In the genomic region with DNA sequence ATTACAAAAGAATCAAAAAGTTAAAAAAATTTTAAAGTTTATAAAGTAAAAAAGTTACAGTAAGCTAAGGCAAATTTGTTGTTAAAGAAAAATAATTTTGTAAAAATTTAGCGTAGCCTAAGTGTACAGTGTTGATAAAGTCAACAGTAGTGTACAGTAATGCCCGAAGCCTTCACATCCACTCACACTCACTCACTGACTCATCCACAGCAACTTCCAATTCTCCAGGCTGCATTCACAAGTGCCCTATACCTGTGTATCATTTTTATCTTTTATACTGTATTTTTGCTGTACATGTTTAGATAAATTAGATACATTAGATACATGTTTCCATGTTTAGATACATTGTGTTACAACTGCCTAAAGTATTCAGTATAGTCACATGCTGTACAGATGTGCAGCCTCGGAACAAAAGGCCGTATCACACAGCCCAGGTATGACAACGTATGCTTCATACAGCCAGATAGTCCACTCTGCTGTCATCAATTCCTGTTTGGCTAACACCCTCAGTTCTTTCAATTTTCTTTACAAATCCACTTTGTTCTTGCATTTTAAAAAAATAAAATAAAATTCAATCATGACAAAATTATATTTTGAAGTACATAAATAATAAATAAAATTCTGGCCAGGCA, we compare ENCODE assay signal across 20 cellular contexts.
A peak's percentile ranks its signal among the peaks of the same experiment; 100 is the strongest.
DNase-seq lines count a peak whose midpoint lies in the region; ATAC-seq, FAIRE-seq and TF ChIP-seq lines count a peak whose summit lies in the region.
"Had no signal": no experiment of that assay in that cellular context is flagged by ENCODE, and none has a peak within 500 bp of the region (broad histone marks: within the 10 kb centered on the region; RNA-seq: fewer than 3 reads in every experiment).

No MANE protein-coding gene starts in this region.

- H3K9me3 ChIP-seq in breast epithelium (no peaks in the 10 kb centered on the region), fibroblast of lung (ENCODE audit: control insufficient read depth, insufficient read depth, low read depth, low read length) (no peaks in the 10 kb centered on the region), kidney (ENCODE audit: control insufficient read depth in 1 of 2, low read length in 2 of 2) (no peaks in the 10 kb centered on the region)
- no peaks in the 10 kb centered on the region for H3K9me3 ChIP-seq in effector memory CD4-positive, alpha-beta T cell (ENCODE audit: control insufficient read depth, low read length)
- H3K9me3 ChIP-seq: BLaER1 treated with 17β-estradiol and CSF1 and Interleukin-3, amounts not matched to agents 10 nM and 100 nM; Peyer's patch had no signal

- DNase-seq in MCF 10A (ENCODE audit: unreplicated experiment) (peak; percentile 49), breast epithelium (ENCODE audit: low spot score in 2 of 2) (no peak), fibroblast of lung (ENCODE audit: low read depth in 2 of 2) (peak; percentile 55 to 70), kidney (no peak), Right ventricle myocardium inferior (ENCODE audit: missing footprints) (no peak)
- DNase-seq in effector memory CD4-positive, alpha-beta T cell = no peak
- DNase-seq: KG1, MM.1S, NCI-H1105 treated with DMSO at 0.1 percent for 48 hours, NCI-H187, NCI-H2171, NCI-H82, Peyer's patch, SIG-M5 had no signal

- H4K20me1 ChIP-seq in fibroblast of lung (ENCODE audit: control insufficient read depth, extremely low read depth, insufficient read depth, low read length) = no peaks in the 10 kb centered on the region
- H4K20me1 ChIP-seq: BLaER1 treated with 17β-estradiol and CSF1 and Interleukin-3, amounts not matched to agents 10 nM and 100 nM had no signal

- H3K4me3 Mint-ChIP-seq in MCF 10A (ENCODE audit: unreplicated experiment) = no peak overlapping the region

- peaks cover 26% of the 10 kb centered on the region for H3K79me2 ChIP-seq in fibroblast of lung (ENCODE audit: control insufficient read depth, insufficient read depth, low read length)

- POLR2A ChIA-PET in MCF 10A (lab: Yijun Ruan, JAX) = interaction anchor here (0.6 to 1.2 kb wide), 2 partner anchors 74 to 80 kb away, joined by 3 to 5 read pairs; no protein-coding TSS in a partner anchor

- TF ChIP-seq CTCF in MCF 10A (IDR thresholded peaks at IDR 0.05; ENCODE audit: unreplicated experiment) = no peak
- no peak for TF ChIP-seq CTCF in breast epithelium (IDR thresholded peaks at IDR 0.05)
- no peak for TF ChIP-seq CTCF in fibroblast of lung (conservative IDR thresholded peaks at IDR 0.05 in 1 of 2, IDR thresholded peaks at IDR 0.05 in 1 of 2; ENCODE audit: low read depth in 1 of 2, low read length in 2 of 2)
- no peak for TF ChIP-seq CTCF in kidney (IDR thresholded peaks at IDR 0.05; ENCODE audit: borderline replicate concordance, extremely low read depth, insufficient read depth)

- no TSS peak for BruUV-seq in MCF 10A (replicated peaks; lab: Mats Ljungman, UMichigan)

- no peaks in the 10 kb centered on the region for H3K36me3 ChIP-seq in breast epithelium
- no peaks in the 10 kb centered on the region for H3K36me3 ChIP-seq in fibroblast of lung (ENCODE audit: control insufficient read depth, insufficient read depth, low read length)
- H3K36me3 ChIP-seq in kidney (ENCODE audit: control insufficient read depth in 1 of 2, insufficient read depth in 2 of 2, low read length in 2 of 2) = no peaks in the 10 kb centered on the region
- no peaks in the 10 kb centered on the region for H3K36me3 ChIP-seq in effector memory CD4-positive, alpha-beta T cell (ENCODE audit: control insufficient read depth, insufficient read depth, low read length)
- H3K36me3 ChIP-seq: BLaER1 treated with 17β-estradiol and CSF1 and Interleukin-3, amounts not matched to agents 10 nM and 100 nM; Peyer's patch had no signal

- intact Hi-C loops in MCF 10A (cut with micrococcal nuclease) = no loop called here
- intact Hi-C loops in breast epithelium (cut with DNase I; ENCODE audit: low total_unique reads) = no loop called here
- intact Hi-C loops in kidney (cut with DNase I) = no loop called here
- intact Hi-C loops in Right ventricle myocardium inferior (cut with DNase I) = no loop called here

- TF ChIP-seq POLR2A in breast epithelium (IDR thresholded peaks at IDR 0.05) = no peak

- H3K4me1 ChIP-seq in breast epithelium (no peaks in the 10 kb centered on the region), fibroblast of lung (ENCODE audit: control insufficient read depth, extremely low read depth, insufficient read depth, low read length) (no peaks in the 10 kb centered on the region), kidney (ENCODE audit: control insufficient read depth in 1 of 2, insufficient read depth in 1 of 2, low read depth in 1 of 2, low read length in 2 of 2) (no peaks in the 10 kb centered on the region)
- H3K4me1 ChIP-seq in effector memory CD4-positive, alpha-beta T cell (ENCODE audit: control insufficient read depth, insufficient read depth, low read length, poor library complexity, severe bottlenecking) = no peaks in the 10 kb centered on the region
- H3K4me1 ChIP-seq: BLaER1 treated with 17β-estradiol and CSF1 and Interleukin-3, amounts not matched to agents 10 nM and 100 nM; Peyer's patch had no signal

- FAIRE-seq in kidney (lab: Jason Lieb, UNC) = no peak
- FAIRE-seq: GM12878 had no signal

- H3K9ac ChIP-seq in fibroblast of lung (ENCODE audit: insufficient read depth, low read length) (no peak overlapping the region), kidney (ENCODE audit: low read length in 2 of 2) (no peak overlapping the region)
- H3K9ac ChIP-seq: BLaER1 treated with 17β-estradiol and CSF1 and Interleukin-3, amounts not matched to agents 10 nM and 100 nM had no signal

- no peaks in the 10 kb centered on the region for H3K27me3 Mint-ChIP-seq in MCF 10A (ENCODE audit: insufficient read depth, unreplicated experiment)

- H3K27me3 ChIP-seq in breast epithelium = no peaks in the 10 kb centered on the region
- no peaks in the 10 kb centered on the region for H3K27me3 ChIP-seq in fibroblast of lung (ENCODE audit: control insufficient read depth, insufficient read depth, low read length)
- H3K27me3 ChIP-seq in effector memory CD4-positive, alpha-beta T cell (replicated peaks; ENCODE audit: control insufficient read depth, insufficient read depth, low read length, poor library complexity, severe bottlenecking) = no peaks in the 10 kb centered on the region
- H3K27me3 ChIP-seq: BLaER1 treated with 17β-estradiol and CSF1 and Interleukin-3, amounts not matched to agents 10 nM and 100 nM; Peyer's patch had no signal

- no peak overlapping the region for H2AFZ ChIP-seq in fibroblast of lung (ENCODE audit: low read length)

- H3K4me1 Mint-ChIP-seq in MCF 10A (ENCODE audit: insufficient read depth, unreplicated experiment) = peaks cover 5% of the 10 kb centered on the region

- H3K27ac ChIP-seq in breast epithelium (no peak overlapping the region), fibroblast of lung (ENCODE audit: insufficient read depth, low read length) (no peak overlapping the region), kidney (ENCODE audit: low read depth in 2 of 2, low read length in 2 of 2) (no peak overlapping the region)
- no peak overlapping the region for H3K27ac ChIP-seq in effector memory CD4-positive, alpha-beta T cell (ENCODE audit: insufficient read depth, low read length, poor library complexity, severe bottlenecking)
- H3K27ac ChIP-seq: 22Rv1; BLaER1 treated with 17β-estradiol and CSF1 and Interleukin-3, amounts not matched to agents 10 nM and 100 nM; HL-60; Peyer's patch had no signal

- H3K4me3 ChIP-seq in breast epithelium = no peak overlapping the region
- H3K4me3 ChIP-seq in fibroblast of lung (replicated peaks in 1 of 4; ENCODE audit: control extremely low read depth in 1 of 4, insufficient read depth in 1 of 4, low read depth in 3 of 4, low read length in 4 of 4) = no peak overlapping the region
- H3K4me3 ChIP-seq in kidney (ENCODE audit: low read length in 2 of 2) = no peak overlapping the region
- H3K4me3 ChIP-seq in effector memory CD4-positive, alpha-beta T cell (ENCODE audit: insufficient read depth, low read depth, low read length, poor library complexity, severe bottlenecking) = no peak overlapping the region
- H3K4me3 ChIP-seq: BLaER1 treated with 17β-estradiol and CSF1 and Interleukin-3, amounts not matched to agents 10 nM and 100 nM; GM12878; Peyer's patch had no signal

- ATAC-seq in SK-N-SH treated with all-trans-retinoic acid at 6 μM for 48 hours (peak; percentile 69), Right ventricle myocardium inferior (no peak), HG03439 (IDR thresholded peaks at IDR 0.05; ENCODE audit: unreplicated experiment) (no peak)
- ATAC-seq: GM12878 had no signal

- CTCF ChIA-PET in MCF 10A (lab: Yijun Ruan, JAX) = interaction anchor here (0.5 to 2.1 kb wide), 4 partner anchors 17 to 420 kb away, joined by 3 to 5 read pairs (median 3); no protein-coding TSS in a partner anchor

- peaks cover 6% of the 10 kb centered on the region for H3K36me3 Mint-ChIP-seq in MCF 10A (ENCODE audit: insufficient read depth, unreplicated experiment)

- no peaks in the 10 kb centered on the region for H3K9me3 Mint-ChIP-seq in MCF 10A (ENCODE audit: unreplicated experiment)

- no peak overlapping the region for H3K4me2 ChIP-seq in fibroblast of lung (ENCODE audit: extremely low read depth, insufficient read depth, low read length)
- H3K4me2 ChIP-seq: BLaER1 treated with 17β-estradiol and CSF1 and Interleukin-3, amounts not matched to agents 10 nM and 100 nM had no signal

- no peak overlapping the region for H3K27ac Mint-ChIP-seq in MCF 10A (ENCODE audit: low read depth, unreplicated experiment)

TF ChIP-seq in SK-N-SH treated with all-trans-retinoic acid at 6 μM for 48 hours, 23 proteins besides CTCF, POLR2A, EP300 and RAD21 (continues in another document):
- TF ChIP-seq OSR1 (CRISPR knock-in tag; IDR thresholded peaks at IDR 0.05) (no peak), ZNF565 (CRISPR knock-in tag; conservative IDR thresholded peaks at IDR 0.05; ENCODE audit: low read depth) (no peak), ISL1 (CRISPR knock-in tag; IDR thresholded peaks at IDR 0.05) (no peak), ZFP3 (CRISPR knock-in tag; IDR thresholded peaks at IDR 0.05) (no peak), ESRRG (CRISPR knock-in tag; IDR thresholded peaks at IDR 0.05) (no peak), ZNF8 (CRISPR knock-in tag; IDR thresholded peaks at IDR 0.05) (no peak), ZC3H10 (CRISPR knock-in tag; IDR thresholded peaks at IDR 0.05) (no peak), PPARA (CRISPR knock-in tag; IDR thresholded peaks at IDR 0.05; ENCODE audit: borderline replicate concordance) (no peak), CSDC2 (CRISPR knock-in tag; IDR thresholded peaks at IDR 0.05) (no peak), ARNTL (CRISPR knock-in tag; IDR thresholded peaks at IDR 0.05; ENCODE audit: borderline replicate concordance, low read depth) (no peak)

Comparison
In these comparisons a context has a peak if more than half of its experiments do, and no peak if none do; other contexts are left out.
1. DNase-seq: peak in MCF 10A (single experiment) and fibroblast of lung (2 of 2); none in breast epithelium (0 of 2), kidney (single experiment), Right ventricle myocardium inferior (single experiment) and effector memory CD4-positive, alpha-beta T cell (0 of 3).